ENCODE assay signal across 8 cellular contexts in the genomic region with DNA sequence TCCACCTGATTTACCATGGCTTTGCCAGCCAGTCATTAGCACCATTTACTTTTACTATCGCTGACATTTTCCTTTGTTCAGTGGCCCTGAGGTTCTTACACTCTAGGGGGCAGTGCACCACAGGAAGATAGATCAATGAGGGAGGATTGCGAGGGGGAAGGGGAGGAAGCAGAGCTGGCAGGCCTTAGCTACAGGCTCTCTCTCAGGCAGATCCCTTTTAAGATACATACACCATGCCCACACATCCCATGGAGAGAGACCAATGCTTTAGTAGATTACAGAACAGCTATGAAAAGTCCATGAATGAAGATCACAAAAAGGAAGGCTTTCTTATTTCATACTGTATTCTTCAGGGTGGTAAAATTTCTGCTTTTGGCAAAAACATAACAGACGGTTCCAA. TPM values are rescaled to one million over a fixed set of nuclear protein-coding genes. Genes with fewer than 3 reads are reported as not detected.
DNase-seq lines count a peak whose midpoint lies in the region; ATAC-seq, FAIRE-seq and TF ChIP-seq lines count a peak whose summit lies in the region.

No MANE protein-coding gene starts in this region.

- H3K36me3 ChIP-seq in BJ (ENCODE audit: control insufficient read depth, insufficient read depth, low read length) (no peaks in the 10 kb centered on the region; the same call in 1 of the 2 replicates), lung (ENCODE audit: control insufficient read depth in 2 of 2, insufficient read depth in 2 of 2, low read length in 2 of 2) (peaks cover 10 to 13% of the 10 kb centered on the region in 2 donors)

- no peaks in the 10 kb centered on the region for H3K9me3 Mint-ChIP-seq in stimulated activated effector memory CD8-positive, alpha-beta T cell treated with anti-CD3 and anti-CD28 coated beads, Interleukin-12 subunit alpha, Interleukin-12 subunit beta, amount 100 ng/mL, for 72 hours

- no peaks in the 10 kb centered on the region for H3K4me1 ChIP-seq in lung (ENCODE audit: control insufficient read depth in 2 of 2, insufficient read depth in 2 of 2, low read length in 2 of 2)

- H3K4me1 Mint-ChIP-seq in stimulated activated effector memory CD8-positive, alpha-beta T cell treated with anti-CD3 and anti-CD28 coated beads, Interleukin-12 subunit alpha, Interleukin-12 subunit beta, amount 100 ng/mL, for 72 hours = peaks cover 8% of the 10 kb centered on the region

- TF ChIP-seq CTCF in BJ (IDR thresholded peaks at IDR 0.05; ENCODE audit: insufficient read depth, low read depth, low read length) (peak; percentile 76), lung (IDR thresholded peaks at IDR 0.05; ENCODE audit: control extremely low read depth, extremely low read depth) (peak; percentile 51)

- POLR2A ChIA-PET in BJ (lab: Charles Lee) = no interaction called here

- H3K27me3 ChIP-seq in BJ (ENCODE audit: control insufficient read depth, insufficient read depth, low read length) = no peaks in the 10 kb centered on the region
- H3K27me3 ChIP-seq in lung (ENCODE audit: control insufficient read depth, insufficient read depth) = no peaks in the 10 kb centered on the region

- no peak overlapping the region for H3K4me3 Mint-ChIP-seq in stimulated activated effector memory CD8-positive, alpha-beta T cell treated with anti-CD3 and anti-CD28 coated beads, Interleukin-12 subunit alpha, Interleukin-12 subunit beta, amount 100 ng/mL, for 72 hours

- H3K4me3 ChIP-seq in BJ (ENCODE audit: low read depth, low read length) (no peak overlapping the region), lung (no peak overlapping the region)

- WGBS in lung, 2 donors = 35 to 40% methylated on average over 3 of the region's 3 CpGs

- DNase-seq in BJ (ENCODE audit: low read depth) (peak; percentile 1), GM19239 (ENCODE audit: insufficient read length, low spot score) (peak; percentile 32), NCI-H446 treated with DMSO at 0.1 percent for 48 hours (lab: John Stamatoyannopoulos, UW) (peak; percentile 45), dermis microvascular lymphatic vessel endothelial cell (ENCODE audit: low read depth in 2 of 2) (peak; percentile 80 to 92), lung (ENCODE audit: low spot score) (no peak)
- peak; percentile 66 for DNase-seq in activated CD4-positive, alpha-beta T cell treated with anti-CD3 and anti-CD28 coated beads for 48 hours
- peak in 1 of 2 donors; percentile 66 for DNase-seq in stimulated activated effector memory CD8-positive, alpha-beta T cell treated with anti-CD3 and anti-CD28 coated beads, Interleukin-12 subunit alpha, Interleukin-12 subunit beta, amount 100 ng/mL, for 72 hours (ENCODE audit: low spot score in 2 of 2)

- FAIRE-seq in GM19239 (lab: Jason Lieb, UNC) = peak; percentile 80

- CTCF ChIA-PET in BJ (lab: Yijun Ruan, JAX) = interaction anchor here (0.9 to 3.9 kb wide), 12 partner anchors 8 to 129 kb away, joined by 3 to 17 read pairs (median 4); partner anchors contain the start of gene SSBP1

- ATAC-seq in HG03342 (IDR thresholded peaks at IDR 0.05; ENCODE audit: unreplicated experiment) (peak; percentile 93), lung (ENCODE audit: insufficient read depth, low FRiP score) (peak; percentile 88)
- peak; percentile 90 for ATAC-seq in stimulated activated effector memory CD8-positive, alpha-beta T cell treated with anti-CD3 and anti-CD28 coated beads, Interleukin-12 subunit alpha, Interleukin-12 subunit beta, amount 100 ng/mL, for 72 hours

- H3K9me3 ChIP-seq in lung (ENCODE audit: control insufficient read depth in 2 of 2, insufficient read depth in 1 of 2, low read length in 1 of 2) = no peaks in the 10 kb centered on the region

- H3K27ac ChIP-seq in lung (ENCODE audit: low read depth in 1 of 2, low read length in 1 of 2) = no peak overlapping the region

- peaks cover 89% of the 10 kb centered on the region for H3K36me3 Mint-ChIP-seq in stimulated activated effector memory CD8-positive, alpha-beta T cell treated with anti-CD3 and anti-CD28 coated beads, Interleukin-12 subunit alpha, Interleukin-12 subunit beta, amount 100 ng/mL, for 72 hours

- H3K27ac Mint-ChIP-seq in stimulated activated effector memory CD8-positive, alpha-beta T cell treated with anti-CD3 and anti-CD28 coated beads, Interleukin-12 subunit alpha, Interleukin-12 subunit beta, amount 100 ng/mL, for 72 hours = peak overlapping the region; percentile 65

RNA-seq across cellular contexts. Expression of gene DENND11, which starts 47.4 kb away (rescaled TPM):
- polyA plus RNA-seq in BJ (2011; rRNA removed) (4.2 and 4.6 TPM in 2 replicates), lung (1 to 10 TPM; 5.1 to 8.2 TPM)
- polyA minus RNA-seq in BJ (2011; rRNA and poly(A)+ RNA removed) = 4.1 and 4.5 TPM in 2 replicates
- total RNA-seq in dermis microvascular lymphatic vessel endothelial cell (78.3 and 116 TPM in 2 replicates), lung (10 to 100 TPM; 24.1 to 43.3 TPM)

RNA-seq across cellular contexts. Expression of gene WEE2, which starts 53.6 kb away (rescaled TPM):
- polyA plus RNA-seq in BJ (2011; rRNA removed) (not detected in 2 replicates), lung (not detected)
- not detected in 2 replicates for polyA minus RNA-seq in BJ (2011; rRNA and poly(A)+ RNA removed)
- total RNA-seq in dermis microvascular lymphatic vessel endothelial cell (under 0.01 and 0.13 TPM in 2 replicates), lung (not detected)
